Comparison of ENCODE assay signal across 22 cellular contexts in the genomic region with DNA sequence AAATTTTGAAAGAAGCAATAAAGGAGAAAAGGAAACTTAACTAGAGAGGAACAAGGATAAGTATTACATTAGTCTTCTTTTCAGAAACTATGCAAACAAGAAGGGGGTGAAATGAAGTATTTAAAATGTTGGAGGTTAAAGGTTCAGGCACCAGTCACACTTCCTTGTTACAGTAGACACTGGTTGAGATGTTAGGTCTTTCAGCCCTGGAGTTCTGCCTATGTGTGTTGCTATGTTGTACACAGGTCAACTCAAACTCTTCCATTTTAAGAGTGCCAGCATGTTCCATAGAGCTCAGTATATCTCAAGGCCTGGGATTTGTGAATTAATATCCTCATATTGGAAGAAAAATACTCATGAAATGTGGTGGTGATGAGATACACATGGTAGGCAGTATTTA. TPM values are rescaled to one million over a fixed set of nuclear protein-coding genes. Genes with fewer than 3 reads are reported as not detected.
DNase-seq lines count a peak whose midpoint lies in the region; ATAC-seq and TF ChIP-seq lines count a peak whose summit lies in the region.
"Had no signal": no experiment of that assay in that cellular context is flagged by ENCODE, and none has a peak within 500 bp of the region (broad histone marks: within the 10 kb centered on the region; RNA-seq: fewer than 3 reads in every experiment).

No MANE protein-coding gene starts in this region.

- H3K36me3 ChIP-seq in lower lobe of right lung, result no peaks in the 10 kb centered on the region
- H3K36me3 ChIP-seq: BLaER1 had no signal

- H3K4me1 ChIP-seq in lower lobe of right lung, result no peaks in the 10 kb centered on the region

- POLR2A ChIA-PET in activated CD8-positive, alpha-beta T cell treated with anti-CD3 and anti-CD28 coated beads for 36 hours (lab: Charles Lee), result no interaction called here

- DNase-seq in SIG-M5 treated with dmso at 0.1 percent for 504 hours (lab: John Stamatoyannopoulos, UW; ENCODE audit: unreplicated experiment) (peak; percentile 17), SIG-M5 (lab: John Stamatoyannopoulos, UW) (no peak), chondrocyte (ENCODE audit: low spot score) (no peak), lower lobe of right lung (no peak), G401 (ENCODE audit: low spot score) (no peak), islet precursor cell (no peak), NCI-H2171 treated with DMSO at 0.1 percent for 48 hours (lab: John Stamatoyannopoulos, UW) (no peak)
- DNase-seq in activated CD8-positive, alpha-beta T cell treated with anti-CD3 and anti-CD28 coated beads for 36 hours, result no peak
- DNase-seq: Calu3; CD4-positive, alpha-beta memory T cell; COR-L47; DMS53; DMS79 treated with DMSO at 0.1 percent for 48 hours; H9 had no signal

- no peaks in the 10 kb centered on the region for H3K36me3 Mint-ChIP-seq in chondrocyte (ENCODE audit: low read depth)
- H3K36me3 Mint-ChIP-seq in activated CD8-positive, alpha-beta T cell treated with anti-CD3 and anti-CD28 coated beads for 36 hours (ENCODE audit: low read depth), result no peaks in the 10 kb centered on the region
- H3K36me3 Mint-ChIP-seq: CD4-positive, alpha-beta memory T cell had no signal

- CTCF ChIA-PET in activated CD8-positive, alpha-beta T cell treated with anti-CD3 and anti-CD28 coated beads for 36 hours (lab: Charles Lee), result interaction anchor here (1.1 kb wide), 1 partner anchor 9 kb away, joined by 4 read pairs; no protein-coding TSS in a partner anchor

- H3K27me3 ChIP-seq in lower lobe of right lung (ENCODE audit: low read depth), result no peaks in the 10 kb centered on the region
- H3K27me3 ChIP-seq: BLaER1 had no signal

- peak overlapping the region; percentile 18 for H3K27ac Mint-ChIP-seq in chondrocyte (ENCODE audit: unreplicated experiment)
- no peak overlapping the region for H3K27ac Mint-ChIP-seq in activated CD8-positive, alpha-beta T cell treated with anti-CD3 and anti-CD28 coated beads for 36 hours
- H3K27ac Mint-ChIP-seq: B cell; CD4-positive, alpha-beta memory T cell; GM23338; H9 had no signal

- H3K4me3 Mint-ChIP-seq in chondrocyte (ENCODE audit: unreplicated experiment), result no peak overlapping the region
- no peak overlapping the region for H3K4me3 Mint-ChIP-seq in activated CD8-positive, alpha-beta T cell treated with anti-CD3 and anti-CD28 coated beads for 36 hours
- H3K4me3 Mint-ChIP-seq: B cell; CD4-positive, alpha-beta memory T cell; GM23338; H9 had no signal

- H3K27ac ChIP-seq in lower lobe of right lung, result no peak overlapping the region
- H3K27ac ChIP-seq: 22Rv1, BLaER1, C4-2B had no signal

- no peak for TF ChIP-seq CTCF in chondrocyte (IDR thresholded peaks at IDR 0.05)
- TF ChIP-seq CTCF in lower lobe of right lung (IDR thresholded peaks at IDR 0.05), result no peak
- no peak for TF ChIP-seq CTCF in activated CD8-positive, alpha-beta T cell treated with anti-CD3 and anti-CD28 coated beads for 36 hours (IDR thresholded peaks at IDR 0.05)

- peak; percentile 68 to 81 for ATAC-seq in lower lobe of right lung
- ATAC-seq in activated CD8-positive, alpha-beta T cell treated with anti-CD3 and anti-CD28 coated beads for 36 hours, result no peak
- ATAC-seq: GM23338, HCT116 had no signal

- H3K9me3 ChIP-seq in lower lobe of right lung, result peaks cover 8% of the 10 kb centered on the region

- H3K9me3 Mint-ChIP-seq in chondrocyte (ENCODE audit: low read depth), result peaks cover 14% of the 10 kb centered on the region
- no peaks in the 10 kb centered on the region for H3K9me3 Mint-ChIP-seq in activated CD8-positive, alpha-beta T cell treated with anti-CD3 and anti-CD28 coated beads for 36 hours

- H3K4me3 ChIP-seq in lower lobe of right lung, result no peak overlapping the region
- H3K4me3 ChIP-seq: BLaER1, GM23338 had no signal

- intact Hi-C loops in lower lobe of right lung (cut with DNase I), result no loop called here
- intact Hi-C loops in activated CD8-positive, alpha-beta T cell treated with anti-CD3 and anti-CD28 coated beads for 36 hours (cut with micrococcal nuclease), result no loop called here

- peaks cover 11% of the 10 kb centered on the region for H3K4me1 Mint-ChIP-seq in chondrocyte (ENCODE audit: low read depth)
- no peaks in the 10 kb centered on the region for H3K4me1 Mint-ChIP-seq in activated CD8-positive, alpha-beta T cell treated with anti-CD3 and anti-CD28 coated beads for 36 hours (ENCODE audit: low read depth)
- H3K4me1 Mint-ChIP-seq: CD4-positive, alpha-beta memory T cell had no signal

- in situ Hi-C loops in G401 (cut with HindIII; ENCODE audit: low sequenced_read_pairs), result no loop called here

- no peaks in the 10 kb centered on the region for H3K27me3 Mint-ChIP-seq in chondrocyte (ENCODE audit: low read depth)
- H3K27me3 Mint-ChIP-seq in activated CD8-positive, alpha-beta T cell treated with anti-CD3 and anti-CD28 coated beads for 36 hours, result peaks cover 21% of the 10 kb centered on the region
- H3K27me3 Mint-ChIP-seq: B cell had no signal

RNA-seq across cellular contexts. Expression of gene MS4A4A, which starts 6.0 kb away (rescaled TPM):
- total RNA-seq in chondrocyte, result not detected in 3 replicates
- total RNA-seq in lower lobe of right lung, result 89.5 TPM
- total RNA-seq in activated CD8-positive, alpha-beta T cell treated with anti-CD3 and anti-CD28 coated beads for 36 hours, result not detected
- total RNA-seq in G401 (2014; rRNA removed; shearing (Covaris generic)), result not detected in 2 replicates
- total RNA-seq: Calu3, Daoy, GM23338, H9 had no signal

RNA-seq across cellular contexts. Expression of gene MS4A4E, which starts 31.5 kb away (rescaled TPM):
- total RNA-seq in chondrocyte (0.20 TPM in 1 of 3 replicates, not detected in the others), lower lobe of right lung (2.7 TPM)
- not detected for total RNA-seq in activated CD8-positive, alpha-beta T cell treated with anti-CD3 and anti-CD28 coated beads for 36 hours
- not detected in 2 replicates for total RNA-seq in G401 (2014; rRNA removed; shearing (Covaris generic))
- total RNA-seq: Calu3; CD4-positive, alpha-beta memory T cell; Daoy; GM23338; H4 had no signal

RNA-seq across cellular contexts. Expression of gene MS4A6E, which starts 52.6 kb away (rescaled TPM):
- not detected in 3 replicates for total RNA-seq in chondrocyte
- total RNA-seq in lower lobe of right lung, result not detected
- total RNA-seq in activated CD8-positive, alpha-beta T cell treated with anti-CD3 and anti-CD28 coated beads for 36 hours, result not detected
- total RNA-seq in G401 (2014; rRNA removed; shearing (Covaris generic)), result not detected in 2 replicates
- total RNA-seq: B cell; Calu3; CD4-positive, alpha-beta memory T cell; Daoy; GM23338; H4; H9 had no signal

Comparison
In these comparisons a context has a peak if more than half of its experiments do, and no peak if none do; other contexts are left out.
1. RNA of gene MS4A4A, which starts 6.0 kb away (total RNA-seq): 89.5 TPM in lower lobe of right lung (single experiment); not detected in activated CD8-positive, alpha-beta T cell treated with anti-CD3 and anti-CD28 coated beads for 36 hours, not detected in chondrocyte and not detected in G401; every median in the first group is over 10 times any median in the second.